ENCODE assay signal across 8 cellular contexts in genomic region chr5:86617756-86618577, GRCh38. TPM values are rescaled to one million over a fixed set of nuclear protein-coding genes. Genes with fewer than 3 reads are reported as not detected.
A peak's percentile ranks its signal among the peaks of the same experiment; 100 is the strongest.
DNase-seq lines count a peak whose midpoint lies in the region; ATAC-seq and TF ChIP-seq lines count a peak whose summit lies in the region.

TSS of gene COX7C (plus strand) at chr5:86617941. CDS start at chr5:86618056, 115 bp downstream.

- TF ChIP-seq POLR2A in GM19099 (IDR thresholded peaks at IDR 0.05; ENCODE audit: extremely low read depth, insufficient read length, low read depth) = peak; percentile 81

- peak; percentile 97 for ATAC-seq in HG03432 (IDR thresholded peaks at IDR 0.05; ENCODE audit: unreplicated experiment)

- DNase-seq in AG20443 (ENCODE audit: low spot score) (peak; percentile 97), NCI-H510A (lab: John Stamatoyannopoulos, UW) (peak; percentile 74), cerebellum (ENCODE audit: low spot score) (peak; percentile 93), islet precursor cell (peak; percentile 95)
- DNase-seq in activated CD4-positive, alpha-beta T cell treated with anti-CD3 and anti-CD28 coated beads for 1 hour = peak; percentile 84
- peak; percentile 82 to 87 (median 84) for DNase-seq in stimulated activated CD4-positive, alpha-beta T cell treated with anti-CD3 and anti-CD28 coated beads, Interleukin-12 subunit alpha, Interleukin-12 subunit beta, amount 100 ng/mL, for 48 hours (ENCODE audit: low read depth in 2 of 3, low spot score in 1 of 3)

RNA-seq across cellular contexts. Expression of gene COX7C, which starts in this region (rescaled TPM):
- total RNA-seq in cerebellum = 172 TPM

Comparison
In these comparisons a context has a peak if more than half of its experiments do, and no peak if none do; other contexts are left out.
1. Peak in every context shown above with its lines: DNase-seq and ATAC-seq.